Comparison of ENCODE assay signal across 17 cellular contexts in genomic region chr6:19159087-19159486, GRCh38.
"Had no signal": no experiment of that assay in that cellular context is flagged by ENCODE, and none has a peak within 500 bp of the region (broad histone marks: within the 10 kb centered on the region; RNA-seq: fewer than 3 reads in every experiment).

No MANE protein-coding gene starts in this region.

- H3K4me1 Mint-ChIP-seq: endodermal cell had no signal

- H3K9me3 Mint-ChIP-seq: endodermal cell; T-helper 1 cell treated with Interleukin-12 subunit alpha and Interleukin-12 subunit beta and Interleukin-4 antibody, amounts not matched to agents 30 μg/mL and 1 μg/mL, for 36 hours; type B pancreatic cell; WTC11 had no signal

- H3K27ac Mint-ChIP-seq: activated T-helper 1 cell treated with anti-CD3 and anti-CD28 coated beads, Interleukin-12 subunit alpha, Interleukin-12 subunit beta, Interleukin-2, Interleukin-4 antibody, amounts not matched to agents 30 ng/mL and 10 ng/mL and 1 ng/mL, durations not matched to agents 14 hours and 24 hours and 36 hours; endodermal cell; T-helper 1 cell treated with Interleukin-12 subunit alpha and Interleukin-12 subunit beta and Interleukin-4 antibody, amounts not matched to agents 30 μg/mL and 1 μg/mL, for 36 hours; type B pancreatic cell; WTC11 had no signal

- H3K4me3 ChIP-seq: heart right ventricle, left lung, right lobe of liver, suprapubic skin had no signal

- H3K36me3 Mint-ChIP-seq: type B pancreatic cell, WTC11 had no signal

- DNase-seq: activated CD4-positive, alpha-beta T cell treated with anti-CD3 and anti-CD28 coated beads for 48 hours; activated naive CD4-positive, alpha-beta T cell treated with Interleukin-2 at 50 U/mL for 16 hours; cerebellar nuclear complex; endodermal cell; erythroblast; foreskin melanocyte; heart right ventricle; islet precursor cell; left lung; mesenchymal stem cell; right lobe of liver; stimulated activated naive CD4-positive, alpha-beta T cell treated with Interleukin-2 at 50 U/mL for 16 hours had no signal

- ATAC-seq: left lung, right lobe of liver, WTC11 had no signal

- H3K4me3 Mint-ChIP-seq: activated T-helper 1 cell treated with anti-CD3 and anti-CD28 coated beads, Interleukin-12 subunit alpha, Interleukin-12 subunit beta, Interleukin-2, Interleukin-4 antibody, amounts not matched to agents 30 ng/mL and 10 ng/mL and 1 ng/mL, durations not matched to agents 14 hours and 24 hours and 36 hours; endodermal cell; T-helper 1 cell treated with Interleukin-12 subunit alpha and Interleukin-12 subunit beta and Interleukin-4 antibody, amounts not matched to agents 30 μg/mL and 1 μg/mL, for 36 hours; type B pancreatic cell; WTC11 had no signal
